Comparison of ENCODE assay signal across 19 cellular contexts in genomic region chrX:11397680-11398079, GRCh38.
DNase-seq lines count a peak whose midpoint lies in the region; ATAC-seq, FAIRE-seq and TF ChIP-seq lines count a peak whose summit lies in the region.
"Had no signal": no experiment of that assay in that cellular context is flagged by ENCODE, and none has a peak within 500 bp of the region (broad histone marks: within the 10 kb centered on the region; RNA-seq: fewer than 3 reads in every experiment).

No MANE protein-coding gene starts in this region.

- WGBS in transverse colon (ENCODE audit: low coverage in 1 of 2), 2 donors: 17 to 46% methylated on average over 1 to 2 of the region's 2 CpGs

- POLR2A ChIA-PET in PC-3 (lab: Charles Lee; ENCODE audit: unreplicated experiment): no interaction called here

- TF ChIP-seq CTCF in PC-3 (conservative IDR thresholded peaks at IDR 0.05; ENCODE audit: low read depth, low read length): no peak
- TF ChIP-seq CTCF in GM13976 (IDR thresholded peaks at IDR 0.05; ENCODE audit: borderline replicate concordance, control extremely low read depth, extremely low read depth, insufficient read depth, missing control alignments): no peak
- no peak for TF ChIP-seq CTCF in transverse colon (IDR thresholded peaks at IDR 0.05)

- H3K9me2 ChIP-seq in PC-3 (replicated peaks; ENCODE audit: low read length): no peaks in the 10 kb centered on the region

- intact Hi-C loops in PC-3 (cut with micrococcal nuclease) (no loop called here), transverse colon (cut with DNase I; ENCODE audit: low total_unique reads) (loop anchor here (5.0 kb wide), 1 partner anchor 220 kb away; no protein-coding TSS in a partner anchor)

- FAIRE-seq in GM12891 (lab: Jason Lieb, UNC): no peak
- FAIRE-seq: D721Med, H54 had no signal

- H3K27me3 ChIP-seq in PC-3 (ENCODE audit: low read length): no peaks in the 10 kb centered on the region
- no peaks in the 10 kb centered on the region for H3K27me3 ChIP-seq in transverse colon

- H3K36me3 ChIP-seq in PC-3 (ENCODE audit: low read depth, low read length): no peaks in the 10 kb centered on the region
- no peaks in the 10 kb centered on the region for H3K36me3 ChIP-seq in transverse colon
- H3K36me3 ChIP-seq: right lobe of liver had no signal

- H4K20me1 ChIP-seq in PC-3 (ENCODE audit: low read length): no peaks in the 10 kb centered on the region

- peak; percentile 98 for ATAC-seq in GM18870 (IDR thresholded peaks at IDR 0.05; ENCODE audit: unreplicated experiment)
- peak; percentile 71 for ATAC-seq in GM21526 (IDR thresholded peaks at IDR 0.05; ENCODE audit: low FRiP score, unreplicated experiment)
- ATAC-seq in HG03045 (IDR thresholded peaks at IDR 0.05; ENCODE audit: unreplicated experiment): peak; percentile 75
- no peak for ATAC-seq in PC-3
- ATAC-seq: Panc1, right lobe of liver had no signal

- no TSS peak for BruUV-seq in PC-3 (replicated peaks; lab: Mats Ljungman, UMichigan)

- CTCF ChIA-PET in PC-3 (lab: Charles Lee): no interaction called here

- DNase-seq in PC-3 (no peak), GM12891 (ENCODE audit: insufficient read length, low spot score) (no peak), GM13976 (ENCODE audit: low spot score) (no peak), cerebellar cortex (ENCODE audit: low spot score) (no peak), transverse colon (no peak)
- DNase-seq: activated naive CD8-positive, alpha-beta T cell treated with anti-CD3 and anti-CD28 coated beads for 36 hours; activated T-cell treated with anti-CD3 and anti-CD28 coated beads, Interleukin-2, amount 50 U/mL, for 24 hours; AML-193; head of caudate nucleus; midbrain; NCI-H2029 treated with DMSO at 0.1 percent for 48 hours; NCI-H526 treated with DMSO at 0.1 percent for 48 hours; right lobe of liver had no signal

- TF ChIP-seq EP300 in transverse colon (IDR thresholded peaks at IDR 0.05; ENCODE audit: low read depth): no peak

- H3K4me2 ChIP-seq in PC-3 (ENCODE audit: low read length): no peak overlapping the region

- peak overlapping the region; percentile 70 for H3K27ac ChIP-seq in PC-3 (ENCODE audit: low read length)
- no peak overlapping the region for H3K27ac ChIP-seq in transverse colon
- H3K27ac ChIP-seq: right lobe of liver had no signal

- no peak overlapping the region for H3K9ac ChIP-seq in PC-3 (ENCODE audit: low read length)

- no peak overlapping the region for H2AFZ ChIP-seq in PC-3 (ENCODE audit: low read length)

- no peaks in the 10 kb centered on the region for H3F3A ChIP-seq in PC-3 (ENCODE audit: low read length, unreplicated experiment)

- H3K79me2 ChIP-seq in PC-3 (ENCODE audit: low read length): no peaks in the 10 kb centered on the region

- H3K9me3 ChIP-seq in PC-3 (ENCODE audit: low read length) (no peaks in the 10 kb centered on the region), transverse colon (no peaks in the 10 kb centered on the region)
- H3K9me3 ChIP-seq: right lobe of liver had no signal

- no peak overlapping the region for H3K4me3 ChIP-seq in PC-3 (ENCODE audit: low read length)
- no peak overlapping the region for H3K4me3 ChIP-seq in transverse colon
- H3K4me3 ChIP-seq: right lobe of liver had no signal

- TF ChIP-seq POLR2A in GM12891 (IDR thresholded peaks at IDR 0.05; ENCODE audit: low read depth, low read length): no peak
- no peak for TF ChIP-seq POLR2A in transverse colon (IDR thresholded peaks at IDR 0.05)

- peaks cover 17% of the 10 kb centered on the region for H3K4me1 ChIP-seq in PC-3 (ENCODE audit: insufficient read depth, low read length)
- H3K4me1 ChIP-seq in transverse colon: no peaks in the 10 kb centered on the region
- H3K4me1 ChIP-seq: right lobe of liver had no signal

- in situ Hi-C loops in GM13976 (cut with MboI; ENCODE audit: low sequenced_read_pairs, unreplicated experiment): no loop called here
- in situ Hi-C loops in transverse colon (cut with MboI; ENCODE audit: low pct_ligation_motif_present in 1 of 4, low pct_unique_long_range_greater_than_20kb in 1 of 4, low sequenced_read_pairs in 3 of 4): loop anchor here in 1 of 4 donors (25.0 kb wide), 1 partner anchor 235 kb away; no protein-coding TSS in a partner anchor

TF ChIP-seq in GM12891, 5 proteins besides CTCF, POLR2A, EP300 and RAD21:
- TF ChIP-seq PAX5 (IDR thresholded peaks at IDR 0.05; ENCODE audit: insufficient read depth, low read length, severe bottlenecking): no peak
- TF ChIP-seq TAF1 (IDR thresholded peaks at IDR 0.05; ENCODE audit: low read depth, low read length): no peak
- no peak for TF ChIP-seq SPI1 (IDR thresholded peaks at IDR 0.05; ENCODE audit: low read depth, low read length)
- no peak for TF ChIP-seq POLR2AphosphoS5 (IDR thresholded peaks at IDR 0.05; ENCODE audit: low read depth, low read length)
- TF ChIP-seq POU2F2 (IDR thresholded peaks at IDR 0.05; ENCODE audit: low read depth, low read length): no peak
